Comparison of ENCODE assay signal across 8 cellular contexts in the genomic region with DNA sequence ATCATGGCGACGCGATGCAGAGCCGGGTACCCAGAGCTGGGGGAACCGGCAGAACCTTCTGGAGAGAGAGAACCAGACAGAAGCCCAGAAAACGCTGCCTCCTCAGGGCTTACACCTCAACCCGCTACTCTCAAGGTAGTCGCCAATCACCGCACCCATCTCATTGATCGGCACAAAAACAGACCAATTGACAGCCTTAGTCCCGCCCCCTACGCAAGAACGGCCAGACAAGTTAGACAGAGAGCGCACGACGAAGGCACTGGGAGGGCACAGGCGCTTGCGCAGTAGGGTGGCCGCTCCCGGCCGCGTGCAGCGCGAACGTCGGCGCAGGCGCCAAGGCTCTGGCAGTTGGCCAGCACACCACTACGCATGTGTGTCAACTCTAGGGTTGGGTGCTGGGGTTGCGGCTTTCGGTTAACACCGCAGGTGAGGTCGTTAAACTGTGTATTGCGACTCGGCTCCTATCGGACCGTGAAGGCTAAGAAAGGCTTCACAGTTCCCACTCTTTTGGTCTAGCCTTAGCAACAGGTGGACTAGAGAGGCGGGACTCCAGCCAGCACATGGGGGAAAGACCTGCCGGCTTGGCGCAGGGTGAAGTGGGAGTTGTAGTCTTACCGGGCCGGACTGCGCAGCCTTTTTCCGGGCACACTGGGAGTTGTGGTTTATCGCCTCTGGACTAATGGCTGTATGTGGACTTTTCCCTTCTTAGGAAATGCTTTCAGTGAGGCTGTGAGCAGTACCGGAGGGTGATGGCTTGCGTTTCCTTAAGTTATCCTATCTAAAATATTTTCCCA. TPM values are rescaled to one million over a fixed set of nuclear protein-coding genes. Genes with fewer than 3 reads are reported as not detected.
DNase-seq lines count a peak whose midpoint lies in the region; ATAC-seq and TF ChIP-seq lines count a peak whose summit lies in the region.

A gene (minus strand): TSS at position 113 of the 794 bp plus-strand sequence. CDS start 108 bp downstream, at position 5.
A gene (plus strand): TSS at position 347 of the 794 bp plus-strand sequence. CDS start 1,232 bp downstream, outside the sequence.

- peaks cover 23% of the 10 kb centered on the region for H4K20me1 ChIP-seq in osteoblast (ENCODE audit: insufficient read depth, low read length)

- H3K9me3 Mint-ChIP-seq in activated naive CD8-positive, alpha-beta T cell treated with anti-CD3 and anti-CD28 coated beads for 36 hours: no peaks in the 10 kb centered on the region

- peak; percentile 95 for ATAC-seq in HG02642 (IDR thresholded peaks at IDR 0.05; ENCODE audit: poor library complexity, unreplicated experiment)
- peak; percentile 91 for ATAC-seq in thoracic aorta (ENCODE audit: insufficient number of reproducible peaks, low FRiP score, low read depth)

- intact Hi-C loops in head of caudate nucleus (cut with DNase I): loop anchor here (2.0 kb wide), 1 partner anchor 56 kb away; a partner anchor contains a TSS

- H3K4me1 ChIP-seq in osteoblast (ENCODE audit: insufficient read depth, low read length): peaks cover 16% of the 10 kb centered on the region
- peaks cover 12 to 18% of the 10 kb centered on the region in 2 donors for H3K4me1 ChIP-seq in thoracic aorta (ENCODE audit: control insufficient read depth in 1 of 2, low read depth in 2 of 2)

- H3K27ac ChIP-seq in osteoblast (ENCODE audit: low read depth, low read length) (peak within 1 kb of the TSS; percentile 84), thoracic aorta (peak within 1 kb of the TSS; percentile 61 to 68)

- peak within 1 kb of the TSS; percentile 99 for H2AFZ ChIP-seq in osteoblast (ENCODE audit: low read length)

- no peaks in the 10 kb centered on the region for H3K9me3 ChIP-seq in osteoblast (ENCODE audit: low read depth, low read length)
- no peaks in the 10 kb centered on the region for H3K9me3 ChIP-seq in thoracic aorta

- H3K4me3 ChIP-seq in osteoblast (ENCODE audit: insufficient read depth, low read length) (peak within 1 kb of the TSS; percentile 97), thoracic aorta (peak within 1 kb of the TSS; percentile 94)

- H3K4me1 Mint-ChIP-seq in activated naive CD8-positive, alpha-beta T cell treated with anti-CD3 and anti-CD28 coated beads for 36 hours: peaks cover 28% of the 10 kb centered on the region

- peak within 1 kb of the TSS; percentile 93 for H3K27ac Mint-ChIP-seq in activated naive CD8-positive, alpha-beta T cell treated with anti-CD3 and anti-CD28 coated beads for 36 hours

- peaks cover 40% of the 10 kb centered on the region for H3K79me2 ChIP-seq in osteoblast (ENCODE audit: insufficient read depth, low read length)

- peaks cover 37% of the 10 kb centered on the region for H3K36me3 Mint-ChIP-seq in activated naive CD8-positive, alpha-beta T cell treated with anti-CD3 and anti-CD28 coated beads for 36 hours

- H3K27me3 ChIP-seq in osteoblast (ENCODE audit: insufficient read depth, low read length) (peaks cover 3% of the 10 kb centered on the region), thoracic aorta (replicated peaks; ENCODE audit: insufficient read depth) (no peaks in the 10 kb centered on the region)

- TF ChIP-seq POLR2A in GM10847 (IDR thresholded peaks at IDR 0.05; ENCODE audit: extremely low read depth, insufficient read length): peak; percentile 76

- H3K4me3 Mint-ChIP-seq in activated naive CD8-positive, alpha-beta T cell treated with anti-CD3 and anti-CD28 coated beads for 36 hours: peak within 1 kb of the TSS; percentile 98

- H3K36me3 ChIP-seq in osteoblast (ENCODE audit: insufficient read depth, low read length) (peaks cover 31% of the 10 kb centered on the region), thoracic aorta (peaks cover 5% of the 10 kb centered on the region)

- DNase-seq in NCI-H1105 (lab: John Stamatoyannopoulos, UW) (peak; percentile 99), SKM-1 (lab: John Stamatoyannopoulos, UW; ENCODE audit: unreplicated experiment) (peak; percentile 100), head of caudate nucleus (peak; percentile 91 to 100 (median 98)), osteoblast (ENCODE audit: insufficient read length, low spot score, missing footprints) (peak; percentile 99), thoracic aorta (ENCODE audit: low spot score) (peak; percentile 99)
- peak; percentile 99 for DNase-seq in activated naive CD8-positive, alpha-beta T cell treated with anti-CD3 and anti-CD28 coated beads for 36 hours

- H3K27me3 Mint-ChIP-seq in activated naive CD8-positive, alpha-beta T cell treated with anti-CD3 and anti-CD28 coated beads for 36 hours: no peaks in the 10 kb centered on the region

- no peak for TF ChIP-seq CTCF in osteoblast (IDR thresholded peaks at IDR 0.05; ENCODE audit: extremely low read depth, low read depth, low read length)
- no peak for TF ChIP-seq CTCF in thoracic aorta (IDR thresholded peaks at IDR 0.05)

- H3K4me2 ChIP-seq in osteoblast (ENCODE audit: insufficient read depth, low read length): peak within 1 kb of the TSS; percentile 97

RNA-seq across cellular contexts. Expression of the first gene that starts in this region (rescaled TPM):
- total RNA-seq in activated naive CD8-positive, alpha-beta T cell treated with anti-CD3 and anti-CD28 coated beads for 36 hours: 100 to 1,000 TPM; 497 to 499 TPM
- 258 and 276 TPM in 2 replicates for total RNA-seq in osteoblast
- total RNA-seq in thoracic aorta: 100 to 1,000 TPM; 104 to 106 TPM

RNA-seq across cellular contexts. Expression of the second gene that starts in this region (rescaled TPM):
- total RNA-seq in activated naive CD8-positive, alpha-beta T cell treated with anti-CD3 and anti-CD28 coated beads for 36 hours: not detected
- total RNA-seq in osteoblast: 0.36 TPM in 1 of 2 replicates, not detected in the other
- not detected for total RNA-seq in thoracic aorta

Comparison
In these comparisons a context has a peak if more than half of its experiments do, and no peak if none do; other contexts are left out.
1. Peak in every context shown above with its lines: DNase-seq, ATAC-seq, H3K4me3 ChIP-seq and H3K27ac ChIP-seq.